Comparison of ENCODE assay signal across 16 cellular contexts in genomic region chr2:74174909-74175308, GRCh38. TPM values are rescaled to one million over a fixed set of nuclear protein-coding genes. Genes with fewer than 3 reads are reported as not detected.
A peak's percentile ranks its signal among the peaks of the same experiment; 100 is the strongest.
DNase-seq lines count a peak whose midpoint lies in the region; ATAC-seq and TF ChIP-seq lines count a peak whose summit lies in the region.
"Had no signal": no experiment of that assay in that cellular context is flagged by ENCODE, and none has a peak within 500 bp of the region (broad histone marks: within the 10 kb centered on the region; RNA-seq: fewer than 3 reads in every experiment).

No MANE protein-coding gene starts in this region.

- intact Hi-C loops in activated T-helper 1 cell treated with anti-CD3 and anti-CD28 coated beads, Interleukin-12 subunit alpha, Interleukin-12 subunit beta, Interleukin-2, Interleukin-4 antibody, amounts not matched to agents 30 ng/mL and 10 ng/mL and 1 ng/mL, durations not matched to agents 14 hours and 24 hours and 36 hours (cut with micrococcal nuclease): no loop called here
- intact Hi-C loops in Right ventricle myocardium superior (cut with DNase I): no loop called here

- H3K9me3 Mint-ChIP-seq in activated T-helper 1 cell treated with anti-CD3 and anti-CD28 coated beads, Interleukin-12 subunit alpha, Interleukin-12 subunit beta, Interleukin-2, Interleukin-4 antibody, amounts not matched to agents 30 ng/mL and 10 ng/mL and 1 ng/mL, durations not matched to agents 14 hours and 24 hours and 36 hours: no peaks in the 10 kb centered on the region
- peaks cover 7% of the 10 kb centered on the region for H3K9me3 Mint-ChIP-seq in nephron

- H3K27ac Mint-ChIP-seq in activated T-helper 1 cell treated with anti-CD3 and anti-CD28 coated beads, Interleukin-12 subunit alpha, Interleukin-12 subunit beta, Interleukin-2, Interleukin-4 antibody, amounts not matched to agents 30 ng/mL and 10 ng/mL and 1 ng/mL, durations not matched to agents 14 hours and 24 hours and 36 hours: no peak overlapping the region
- H3K27ac Mint-ChIP-seq in nephron: no peak overlapping the region

- peak overlapping the region; percentile 4 for H3K4me3 Mint-ChIP-seq in activated T-helper 1 cell treated with anti-CD3 and anti-CD28 coated beads, Interleukin-12 subunit alpha, Interleukin-12 subunit beta, Interleukin-2, Interleukin-4 antibody, amounts not matched to agents 30 ng/mL and 10 ng/mL and 1 ng/mL, durations not matched to agents 14 hours and 24 hours and 36 hours
- H3K4me3 Mint-ChIP-seq in nephron: peak overlapping the region; percentile 6 to 53 (median 17)

- peaks cover 46% of the 10 kb centered on the region for H3K4me1 Mint-ChIP-seq in activated T-helper 1 cell treated with anti-CD3 and anti-CD28 coated beads, Interleukin-12 subunit alpha, Interleukin-12 subunit beta, Interleukin-2, Interleukin-4 antibody, amounts not matched to agents 30 ng/mL and 10 ng/mL and 1 ng/mL, durations not matched to agents 14 hours and 24 hours and 36 hours (ENCODE audit: low read depth)
- H3K4me1 Mint-ChIP-seq in nephron: peaks cover 14% of the 10 kb centered on the region

- DNase-seq in NCI-H345 (lab: John Stamatoyannopoulos, UW) (peak; percentile 9), NCI-H345 treated with DMSO at 0.1 percent for 48 hours (lab: John Stamatoyannopoulos, UW; ENCODE audit: unreplicated experiment) (no peak), NK-92 (lab: John Stamatoyannopoulos, UW; ENCODE audit: unreplicated experiment) (no peak), iPS-NIHi7 (ENCODE audit: extremely low spot score) (no peak), Right ventricle myocardium superior (no peak)
- DNase-seq in activated T-helper 1 cell treated with anti-CD3 and anti-CD28 coated beads, Interleukin-12 subunit alpha, Interleukin-12 subunit beta, Interleukin-2, Interleukin-4 antibody, amounts not matched to agents 30 ng/mL and 10 ng/mL and 1 ng/mL, durations not matched to agents 14 hours and 24 hours and 36 hours (ENCODE audit: low spot score): no peak
- DNase-seq: 8988T; activated CD4-positive, alpha-beta T cell treated with anti-CD3 and anti-CD28 coated beads for 4 hours; aorta; C1 segment of cervical spinal cord; hypothalamus; NCI-H1417; SHP77 treated with DMSO at 0.1 percent for 48 hours; sigmoid colon had no signal

- H3K36me3 Mint-ChIP-seq in activated T-helper 1 cell treated with anti-CD3 and anti-CD28 coated beads, Interleukin-12 subunit alpha, Interleukin-12 subunit beta, Interleukin-2, Interleukin-4 antibody, amounts not matched to agents 30 ng/mL and 10 ng/mL and 1 ng/mL, durations not matched to agents 14 hours and 24 hours and 36 hours (ENCODE audit: low read depth): peaks cover 33% of the 10 kb centered on the region
- H3K36me3 Mint-ChIP-seq in nephron (ENCODE audit: low read depth): peaks cover 57% of the 10 kb centered on the region

- ATAC-seq in Right ventricle myocardium superior (ENCODE audit: poor library complexity): no peak

- no peaks in the 10 kb centered on the region for H3K27me3 Mint-ChIP-seq in activated T-helper 1 cell treated with anti-CD3 and anti-CD28 coated beads, Interleukin-12 subunit alpha, Interleukin-12 subunit beta, Interleukin-2, Interleukin-4 antibody, amounts not matched to agents 30 ng/mL and 10 ng/mL and 1 ng/mL, durations not matched to agents 14 hours and 24 hours and 36 hours (ENCODE audit: insufficient read depth)
- no peaks in the 10 kb centered on the region for H3K27me3 Mint-ChIP-seq in nephron (ENCODE audit: low read depth)

- TF ChIP-seq CTCF in nephron (IDR thresholded peaks at IDR 0.05; ENCODE audit: unreplicated experiment in 3 of 3): no peak

- peak; percentile 20 for TF ChIP-seq POLR2A in GM19099 (IDR thresholded peaks at IDR 0.05; ENCODE audit: extremely low read depth, insufficient read length, low read depth)

RNA-seq across cellular contexts. Expression of gene MOB1A, which starts 3.8 kb away (rescaled TPM):
- total RNA-seq in activated T-helper 1 cell treated with anti-CD3 and anti-CD28 coated beads, Interleukin-12 subunit alpha, Interleukin-12 subunit beta, Interleukin-2, Interleukin-4 antibody, amounts not matched to agents 30 ng/mL and 10 ng/mL and 1 ng/mL, durations not matched to agents 14 hours and 24 hours and 36 hours: 207 and 221 TPM in 2 replicates
- 53.1 TPM for total RNA-seq in Right ventricle myocardium superior

RNA-seq across cellular contexts. Expression of gene MTHFD2, which starts 23.5 kb away (rescaled TPM):
- total RNA-seq in activated T-helper 1 cell treated with anti-CD3 and anti-CD28 coated beads, Interleukin-12 subunit alpha, Interleukin-12 subunit beta, Interleukin-2, Interleukin-4 antibody, amounts not matched to agents 30 ng/mL and 10 ng/mL and 1 ng/mL, durations not matched to agents 14 hours and 24 hours and 36 hours: 437 and 457 TPM in 2 replicates
- total RNA-seq in Right ventricle myocardium superior: 19.0 TPM

RNA-seq across cellular contexts. Expression of gene BOLA3, which starts 27.2 kb away (rescaled TPM):
- total RNA-seq in activated T-helper 1 cell treated with anti-CD3 and anti-CD28 coated beads, Interleukin-12 subunit alpha, Interleukin-12 subunit beta, Interleukin-2, Interleukin-4 antibody, amounts not matched to agents 30 ng/mL and 10 ng/mL and 1 ng/mL, durations not matched to agents 14 hours and 24 hours and 36 hours: 94.2 and 98.2 TPM in 2 replicates
- total RNA-seq in Right ventricle myocardium superior: 89.6 TPM

Comparison
In these comparisons a context has a peak if more than half of its experiments do, and no peak if none do; other contexts are left out.
1. RNA of gene MTHFD2, which starts 23.5 kb away (total RNA-seq): 437 to 457 TPM in activated T-helper 1 cell treated with anti-CD3 and anti-CD28 coated beads, Interleukin-12 subunit alpha, Interleukin-12 subunit beta, Interleukin-2, Interleukin-4 antibody, amounts not matched to agents 30 ng/mL and 10 ng/mL and 1 ng/mL, durations not matched to agents 14 hours and 24 hours and 36 hours; 19.0 TPM in Right ventricle myocardium superior (single experiment); every median in the first group is over 10 times any median in the second.